16 cellular contexts compared by ENCODE assay signal in genomic region chr6:111734068-111734825, GRCh38.
A peak's percentile ranks its signal among the peaks of the same experiment; 100 is the strongest.
DNase-seq lines count a peak whose midpoint lies in the region; ATAC-seq and TF ChIP-seq lines count a peak whose summit lies in the region.
"Had no signal": no experiment of that assay in that cellular context is flagged by ENCODE, and none has a peak within 500 bp of the region (broad histone marks: within the 10 kb centered on the region; RNA-seq: fewer than 3 reads in every experiment).

No MANE protein-coding gene starts in this region.

- no peak for DNase-seq in activated T-cell treated with anti-CD3 and anti-CD28 coated beads, Interleukin-2, amount 50 U/mL, for 24 hours
- DNase-seq in activated T-cell treated with anti-CD3 and anti-CD28 coated beads, Interleukin-2, amount 50 U/mL, for 1 hour: no peak
- DNase-seq in amniotic epithelial cell (ENCODE audit: low read depth) (peak; percentile 21), iris pigment epithelial cell (ENCODE audit: low read depth) (peak; percentile 17), GDM1 (lab: John Stamatoyannopoulos, UW) (no peak), SIG-M5 (lab: John Stamatoyannopoulos, UW) (no peak), breast epithelium (ENCODE audit: low spot score in 2 of 2) (no peak)
- DNase-seq: ACHN; activated CD4-positive, alpha-beta T cell treated with anti-CD3 and anti-CD28 coated beads, Interleukin-2, amount 50 U/mL, for 4 hours; activated naive CD8-positive, alpha-beta T cell treated with anti-CD3 and anti-CD28 coated beads, Interleukin-2, amount 10 ng/mL, durations not matched to agents 7 days and 5 days; erythroblast; left colon; NCI-H1417; SHP77 had no signal

- H3K27me3 Mint-ChIP-seq in activated T-cell treated with anti-CD3 and anti-CD28 coated beads, Interleukin-2, amount 50 U/mL, for 24 hours: no peaks in the 10 kb centered on the region
- H3K27me3 Mint-ChIP-seq in stimulated activated memory B cell treated with anti-CD40 and anti-IgM and Interleukin-4, amounts not matched to agents 10 μg/mL and 1 μg/mL and 100 μg/mL, for 72 hours: no peaks in the 10 kb centered on the region
- H3K27me3 Mint-ChIP-seq: activated naive CD8-positive, alpha-beta T cell treated with anti-CD3 and anti-CD28 coated beads, Interleukin-2, amount 10 ng/mL, durations not matched to agents 7 days and 5 days had no signal

- H3K9me3 Mint-ChIP-seq in activated T-cell treated with anti-CD3 and anti-CD28 coated beads, Interleukin-2, amount 50 U/mL, for 24 hours: peaks cover 4% of the 10 kb centered on the region
- no peaks in the 10 kb centered on the region for H3K9me3 Mint-ChIP-seq in stimulated activated memory B cell treated with anti-CD40 and anti-IgM and Interleukin-4, amounts not matched to agents 10 μg/mL and 1 μg/mL and 100 μg/mL, for 72 hours

- H3K27ac ChIP-seq in breast epithelium: no peak overlapping the region

- no peaks in the 10 kb centered on the region for H3K4me1 ChIP-seq in breast epithelium

- peak overlapping the region; percentile 87 for H3K27ac Mint-ChIP-seq in activated T-cell treated with anti-CD3 and anti-CD28 coated beads, Interleukin-2, amount 50 U/mL, for 24 hours
- H3K27ac Mint-ChIP-seq in stimulated activated memory B cell treated with anti-CD40 and anti-IgM and Interleukin-4, amounts not matched to agents 10 μg/mL and 1 μg/mL and 100 μg/mL, for 72 hours: peak overlapping the region; percentile 23

- H3K4me3 Mint-ChIP-seq in activated T-cell treated with anti-CD3 and anti-CD28 coated beads, Interleukin-2, amount 50 U/mL, for 24 hours: no peak overlapping the region
- no peak overlapping the region for H3K4me3 Mint-ChIP-seq in stimulated activated memory B cell treated with anti-CD40 and anti-IgM and Interleukin-4, amounts not matched to agents 10 μg/mL and 1 μg/mL and 100 μg/mL, for 72 hours
- H3K4me3 Mint-ChIP-seq: activated naive CD8-positive, alpha-beta T cell treated with anti-CD3 and anti-CD28 coated beads, Interleukin-2, amount 10 ng/mL, durations not matched to agents 7 days and 5 days had no signal

- TF ChIP-seq POLR2A in breast epithelium (IDR thresholded peaks at IDR 0.05): no peak

- peaks cover 100% of the 10 kb centered on the region for H3K36me3 Mint-ChIP-seq in activated T-cell treated with anti-CD3 and anti-CD28 coated beads, Interleukin-2, amount 50 U/mL, for 24 hours (ENCODE audit: low read depth)
- peaks cover 31% of the 10 kb centered on the region for H3K36me3 Mint-ChIP-seq in stimulated activated memory B cell treated with anti-CD40 and anti-IgM and Interleukin-4, amounts not matched to agents 10 μg/mL and 1 μg/mL and 100 μg/mL, for 72 hours

- no peaks in the 10 kb centered on the region for H3K36me3 ChIP-seq in breast epithelium

- ATAC-seq in stimulated activated memory B cell treated with anti-CD40 and anti-IgM and Interleukin-4, amounts not matched to agents 10 μg/mL and 1 μg/mL and 100 μg/mL, for 72 hours: no peak
- ATAC-seq: K562, left colon had no signal

- H3K9me3 ChIP-seq in breast epithelium: peaks cover 8% of the 10 kb centered on the region in 2 donors

- intact Hi-C loops in breast epithelium (cut with DNase I; ENCODE audit: low total_unique reads): no loop called here

- peaks cover 93% of the 10 kb centered on the region for H3K4me1 Mint-ChIP-seq in activated T-cell treated with anti-CD3 and anti-CD28 coated beads, Interleukin-2, amount 50 U/mL, for 24 hours (ENCODE audit: low read depth)
- peaks cover 64% of the 10 kb centered on the region for H3K4me1 Mint-ChIP-seq in stimulated activated memory B cell treated with anti-CD40 and anti-IgM and Interleukin-4, amounts not matched to agents 10 μg/mL and 1 μg/mL and 100 μg/mL, for 72 hours

- no peak overlapping the region for H3K4me3 ChIP-seq in breast epithelium
- H3K4me3 ChIP-seq: K562 had no signal

- no peak for TF ChIP-seq CTCF in breast epithelium (IDR thresholded peaks at IDR 0.05)

- no peaks in the 10 kb centered on the region for H3K27me3 ChIP-seq in breast epithelium

Comparison
In these comparisons a context has a peak if more than half of its experiments do, and no peak if none do; other contexts are left out.
1. DNase-seq: peak in amniotic epithelial cell (single experiment) and iris pigment epithelial cell (single experiment); none in activated T-cell treated with anti-CD3 and anti-CD28 coated beads, Interleukin-2, amount 50 U/mL, for 24 hours (single experiment), activated T-cell treated with anti-CD3 and anti-CD28 coated beads, Interleukin-2, amount 50 U/mL, for 1 hour (single experiment), GDM1 (single experiment), SIG-M5 (single experiment) and breast epithelium (0 of 2).